ENCODE assay signal across 8 cellular contexts in genomic region chr6:142846883-142847287, GRCh38.
DNase-seq lines count a peak whose midpoint lies in the region; ATAC-seq and TF ChIP-seq lines count a peak whose summit lies in the region.

No MANE protein-coding gene starts in this region.

- no peak overlapping the region for H2AFZ ChIP-seq in fibroblast of lung (ENCODE audit: low read length)

- H3K27me3 ChIP-seq in SJSA1 (replicated peaks) (no peaks in the 10 kb centered on the region), fibroblast of lung (ENCODE audit: control insufficient read depth, insufficient read depth, low read length) (no peaks in the 10 kb centered on the region), sigmoid colon (no peaks in the 10 kb centered on the region), BE2C (no peaks in the 10 kb centered on the region)

- H3K4me1 ChIP-seq in SJSA1 (replicated peaks) = peaks cover 73% of the 10 kb centered on the region
- peaks cover 29% of the 10 kb centered on the region for H3K4me1 ChIP-seq in fibroblast of lung (ENCODE audit: control insufficient read depth, extremely low read depth, insufficient read depth, low read length)
- H3K4me1 ChIP-seq in sigmoid colon = peaks cover 0 to 80% (median 45%) of the 10 kb centered on the region in 4 donors
- H3K4me1 ChIP-seq in BE2C = peaks cover 11% of the 10 kb centered on the region

- H3K4me3 ChIP-seq in SJSA1 (no peak overlapping the region), fibroblast of lung (replicated peaks in 1 of 4; ENCODE audit: control extremely low read depth in 1 of 4, insufficient read depth in 1 of 4, low read depth in 3 of 4, low read length in 4 of 4) (peak overlapping the region in 2 of 4 experiments; percentile 13 to 24), sigmoid colon (no peak overlapping the region), BE2C (ENCODE audit: low read depth, low read length) (no peak overlapping the region)

- H3K79me2 ChIP-seq in fibroblast of lung (ENCODE audit: control insufficient read depth, insufficient read depth, low read length) = peaks cover 21% of the 10 kb centered on the region

- H3K36me3 ChIP-seq in SJSA1 (no peaks in the 10 kb centered on the region; the same call in 1 of the 2 replicates), fibroblast of lung (ENCODE audit: control insufficient read depth, insufficient read depth, low read length) (no peaks in the 10 kb centered on the region), sigmoid colon (no peaks in the 10 kb centered on the region), BE2C (no peaks in the 10 kb centered on the region)

- WGBS in sigmoid colon, 2 donors = 76 to 82% methylated on average over 5 of the region's 5 CpGs

- TF ChIP-seq CTCF in fibroblast of lung (conservative IDR thresholded peaks at IDR 0.05 in 1 of 2, IDR thresholded peaks at IDR 0.05 in 1 of 2; ENCODE audit: low read depth in 1 of 2, low read length in 2 of 2) = no peak
- TF ChIP-seq CTCF in sigmoid colon (IDR thresholded peaks at IDR 0.05) = no peak
- no peak for TF ChIP-seq CTCF in BE2C (IDR thresholded peaks at IDR 0.05; ENCODE audit: low read depth, low read length)

- H3K9me3 ChIP-seq in SJSA1 (replicated peaks) = no peaks in the 10 kb centered on the region
- H3K9me3 ChIP-seq in fibroblast of lung (ENCODE audit: control insufficient read depth, insufficient read depth, low read depth, low read length) = no peaks in the 10 kb centered on the region
- H3K9me3 ChIP-seq in sigmoid colon = no peaks in the 10 kb centered on the region
- no peaks in the 10 kb centered on the region for H3K9me3 ChIP-seq in BE2C

- no peak for TF ChIP-seq POLR2A in sigmoid colon (IDR thresholded peaks at IDR 0.05)

- no peak for ATAC-seq in GM19328 (IDR thresholded peaks at IDR 0.05; ENCODE audit: unreplicated experiment)

- peak overlapping the region; percentile 60 for H3K27ac ChIP-seq in SJSA1
- peak overlapping the region; percentile 81 for H3K27ac ChIP-seq in fibroblast of lung (ENCODE audit: insufficient read depth, low read length)
- H3K27ac ChIP-seq in sigmoid colon = peak overlapping the region; percentile 70 to 81 (median 78)

- no peaks in the 10 kb centered on the region for H4K20me1 ChIP-seq in fibroblast of lung (ENCODE audit: control insufficient read depth, extremely low read depth, insufficient read depth, low read length)

- H3K4me2 ChIP-seq in fibroblast of lung (ENCODE audit: extremely low read depth, insufficient read depth, low read length) = peak overlapping the region; percentile 85

- intact Hi-C loops in sigmoid colon (cut with DNase I) = loop anchor here (2.0 to 10.0 kb wide), 3 partner anchors 80 to 218 kb away; partner anchors contain the start of gene AIG1

- peak overlapping the region; percentile 42 for H3K9ac ChIP-seq in fibroblast of lung (ENCODE audit: insufficient read depth, low read length)

- DNase-seq in GM04504 (ENCODE audit: low read depth) = peak; percentile 90
- peak; percentile 70 to 75 for DNase-seq in SJSA1 (ENCODE audit: low read depth in 1 of 2, low spot score in 2 of 2)
- DNase-seq in fibroblast of lung (ENCODE audit: low read depth in 2 of 2) = peak; percentile 66 to 93
- no peak for DNase-seq in sigmoid colon
- DNase-seq in NCI-H510A (lab: John Stamatoyannopoulos, UW) = no peak
- DNase-seq in NCI-H345 treated with DMSO at 0.1 percent for 48 hours (lab: John Stamatoyannopoulos, UW; ENCODE audit: unreplicated experiment) = no peak
- no peak for DNase-seq in BE2C

- no peak for TF ChIP-seq EP300 in sigmoid colon (IDR thresholded peaks at IDR 0.05)

Comparison
In these comparisons a context has a peak if more than half of its experiments do, and no peak if none do; other contexts are left out.
1. DNase-seq: peak in GM04504 (single experiment), SJSA1 (2 of 2) and fibroblast of lung (2 of 2); none in sigmoid colon (single experiment), NCI-H510A (single experiment), NCI-H345 treated with DMSO at 0.1 percent for 48 hours (single experiment) and BE2C (single experiment).
2. Peak in every context shown above with its lines, with median percentiles within 50 percentile points of each other: H3K27ac ChIP-seq.